Comparison of ENCODE assay signal across 8 cellular contexts in the genomic region with DNA sequence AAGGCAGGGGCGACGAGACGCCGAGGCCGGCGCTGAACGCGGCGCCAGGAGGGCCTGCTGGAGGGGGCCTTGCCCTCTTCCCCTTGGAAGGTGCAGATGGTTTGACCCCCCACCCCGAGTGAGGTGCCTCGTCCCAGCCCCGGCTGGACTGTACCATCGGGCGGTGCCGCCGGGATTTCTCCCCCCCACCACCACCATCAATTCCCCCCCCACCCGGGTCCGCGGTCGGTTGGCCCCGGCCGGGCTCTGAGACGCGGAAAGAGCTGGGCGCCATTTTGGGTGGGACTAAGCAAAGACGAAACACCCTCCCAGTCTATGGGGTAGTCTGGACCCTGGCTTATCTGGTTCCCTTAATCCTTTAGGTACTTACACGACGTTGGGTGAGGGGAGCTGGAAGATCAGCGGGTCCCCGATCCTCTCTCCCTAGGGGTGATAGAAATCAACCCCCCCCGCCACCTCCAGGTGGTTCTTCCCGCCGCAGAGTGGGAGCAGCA. TPM values are rescaled to one million over a fixed set of nuclear protein-coding genes. Genes with fewer than 3 reads are reported as not detected.
A peak's percentile ranks its signal among the peaks of the same experiment; 100 is the strongest.
DNase-seq lines count a peak whose midpoint lies in the region; ATAC-seq and TF ChIP-seq lines count a peak whose summit lies in the region.

A gene with protein sequence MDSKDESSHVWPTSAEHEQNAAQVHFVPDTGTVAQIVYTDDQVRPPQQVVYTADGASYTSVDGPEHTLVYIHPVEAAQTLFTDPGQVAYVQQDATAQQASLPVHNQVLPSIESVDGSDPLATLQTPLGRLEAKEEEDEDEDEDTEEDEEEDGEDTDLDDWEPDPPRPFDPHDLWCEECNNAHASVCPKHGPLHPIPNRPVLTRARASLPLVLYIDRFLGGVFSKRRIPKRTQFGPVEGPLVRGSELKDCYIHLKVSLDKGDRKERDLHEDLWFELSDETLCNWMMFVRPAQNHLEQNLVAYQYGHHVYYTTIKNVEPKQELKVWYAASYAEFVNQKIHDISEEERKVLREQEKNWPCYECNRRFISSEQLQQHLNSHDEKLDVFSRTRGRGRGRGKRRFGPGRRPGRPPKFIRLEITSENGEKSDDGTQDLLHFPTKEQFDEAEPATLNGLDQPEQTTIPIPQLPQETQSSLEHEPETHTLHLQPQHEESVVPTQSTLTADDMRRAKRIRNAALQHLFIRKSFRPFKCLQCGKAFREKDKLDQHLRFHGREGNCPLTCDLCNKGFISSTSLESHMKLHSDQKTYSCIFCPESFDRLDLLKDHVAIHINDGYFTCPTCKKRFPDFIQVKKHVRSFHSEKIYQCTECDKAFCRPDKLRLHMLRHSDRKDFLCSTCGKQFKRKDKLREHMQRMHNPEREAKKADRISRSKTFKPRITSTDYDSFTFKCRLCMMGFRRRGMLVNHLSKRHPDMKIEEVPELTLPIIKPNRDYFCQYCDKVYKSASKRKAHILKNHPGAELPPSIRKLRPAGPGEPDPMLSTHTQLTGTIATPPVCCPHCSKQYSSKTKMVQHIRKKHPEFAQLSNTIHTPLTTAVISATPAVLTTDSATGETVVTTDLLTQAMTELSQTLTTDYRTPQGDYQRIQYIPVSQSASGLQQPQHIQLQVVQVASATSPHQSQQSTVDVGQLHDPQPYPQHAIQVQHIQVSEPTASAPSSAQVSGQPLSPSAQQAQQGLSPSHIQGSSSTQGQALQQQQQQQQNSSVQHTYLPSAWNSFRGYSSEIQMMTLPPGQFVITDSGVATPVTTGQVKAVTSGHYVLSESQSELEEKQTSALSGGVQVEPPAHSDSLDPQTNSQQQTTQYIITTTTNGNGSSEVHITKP (minus strand): TSS at position 484 of the 494 bp plus-strand sequence. CDS start 41,871 bp downstream, outside the sequence.

- TF ChIP-seq POLR2A in GM18951 (IDR thresholded peaks at IDR 0.05; ENCODE audit: extremely low read depth, insufficient read depth, insufficient read length) = peak; percentile 67

- ATAC-seq in HG03159 (IDR thresholded peaks at IDR 0.05; ENCODE audit: unreplicated experiment) (peak; percentile 46), left lobe of liver (peak; percentile 77)

- DNase-seq in AG08396 (ENCODE audit: low spot score) (peak; percentile 96), NCI-H446 treated with DMSO at 0.1 percent for 48 hours (lab: John Stamatoyannopoulos, UW) (peak; percentile 94), coronary artery (ENCODE audit: low spot score) (peak; percentile 95), left lobe of liver (ENCODE audit: low spot score) (peak; percentile 94)
- DNase-seq in activated CD4-positive, alpha-beta T cell treated with anti-CD3 and anti-CD28 coated beads for 48 hours = peak; percentile 93
- DNase-seq in stimulated activated CD4-positive, alpha-beta T cell treated with anti-CD3 and anti-CD28 coated beads, Interleukin-2, amount 100 ng/mL, for 48 hours = peak; percentile 83 to 84

- no peak for TF ChIP-seq CTCF in coronary artery (IDR thresholded peaks at IDR 0.05)

- peak within 1 kb of the TSS; percentile 98 for H3K27ac ChIP-seq in coronary artery

- H3K4me3 ChIP-seq in coronary artery = peak within 1 kb of the TSS; percentile 94

- in situ Hi-C loops in GM18951 (cut with MboI; ENCODE audit: low sequenced_read_pairs, unreplicated experiment) = no loop called here

RNA-seq across cellular contexts. Expression of the gene that starts here (rescaled TPM):
- total RNA-seq in left lobe of liver = 5.8 TPM

Comparison
In these comparisons a context has a peak if more than half of its experiments do, and no peak if none do; other contexts are left out.
1. Peak in every context shown above with its lines: DNase-seq, ATAC-seq, H3K4me3 ChIP-seq and H3K27ac ChIP-seq.